Comparison of ENCODE assay signal across 8 cellular contexts in genomic region chrX:93673056-93673868, GRCh38. TPM values are rescaled to one million over a fixed set of nuclear protein-coding genes. Genes with fewer than 3 reads are reported as not detected.
DNase-seq lines count a peak whose midpoint lies in the region; ATAC-seq lines count a peak whose summit lies in the region.

Gene NAP1L3 (minus strand): TSS chrX:93673578. CDS start chrX:93673304, 274 bp downstream.

- no peaks in the 10 kb centered on the region for H3K36me3 ChIP-seq in neuronal stem cell (replicated peaks in 1 of 2; ENCODE audit: control insufficient read depth in 2 of 2, insufficient read depth in 2 of 2, low read length in 2 of 2)

- peak within 1 kb of the TSS; percentile 89 for H3K18ac ChIP-seq in neuronal stem cell (ENCODE audit: low read length)

- H3K36me3 Mint-ChIP-seq in activated naive CD4-positive, alpha-beta T cell treated with anti-CD3 and anti-CD28 coated beads, Interleukin-2, amount 50 U/mL, for 72 hours, result peaks cover 0 to 8% of the 10 kb centered on the region in 2 donors

- no peaks in the 10 kb centered on the region for H3K79me1 ChIP-seq in neuronal stem cell (ENCODE audit: low read depth, low read length)

- H2BK12ac ChIP-seq in neuronal stem cell (ENCODE audit: low read length), result no peak within 1 kb of the TSS

- H3K9me3 ChIP-seq in neuronal stem cell (replicated peaks in 1 of 2; ENCODE audit: control insufficient read depth in 2 of 2, insufficient read depth in 1 of 2, low read depth in 1 of 2, low read length in 2 of 2), result no peaks in the 10 kb centered on the region

- H2AK5ac ChIP-seq in neuronal stem cell (ENCODE audit: low read depth, low read length), result no peak within 1 kb of the TSS

- ATAC-seq in HG03045 (IDR thresholded peaks at IDR 0.05; ENCODE audit: unreplicated experiment) (peak; percentile 74), GM21367 (IDR thresholded peaks at IDR 0.05; ENCODE audit: unreplicated experiment) (no peak)
- ATAC-seq in activated naive CD4-positive, alpha-beta T cell treated with anti-CD3 and anti-CD28 coated beads, Interleukin-2, amount 50 U/mL, for 72 hours, result peak; percentile 91 to 93

- DNase-seq in Daoy (ENCODE audit: low read depth) (peak; percentile 81), SHP77 treated with DMSO at 0.1 percent for 48 hours (lab: John Stamatoyannopoulos, UW) (peak; percentile 70), head of caudate nucleus (peak; percentile 71 to 95 (median 85)), neuronal stem cell (ENCODE audit: low spot score) (peak; percentile 71), stromal cell of bone marrow (ENCODE audit: low read depth) (peak; percentile 75)
- DNase-seq in activated naive CD4-positive, alpha-beta T cell treated with anti-CD3 and anti-CD28 coated beads, Interleukin-2, amount 50 U/mL, for 72 hours (ENCODE audit: low spot score in 2 of 2), result peak; percentile 53 to 66

- H3K4me2 ChIP-seq in neuronal stem cell (ENCODE audit: insufficient read depth, low read length, poor library complexity, severe bottlenecking), result peak within 1 kb of the TSS; percentile 57

- no peak within 1 kb of the TSS for H2BK15ac ChIP-seq in neuronal stem cell (ENCODE audit: low read length)

- no peak within 1 kb of the TSS for H4K8ac ChIP-seq in neuronal stem cell (ENCODE audit: low read depth, low read length)

- H3K14ac ChIP-seq in neuronal stem cell (ENCODE audit: low read length), result no peak within 1 kb of the TSS

- no peaks in the 10 kb centered on the region for H3K4me1 ChIP-seq in neuronal stem cell (ENCODE audit: control insufficient read depth in 2 of 2, insufficient read depth in 1 of 2, low read depth in 1 of 2, low read length in 2 of 2)

- H3K27me3 ChIP-seq in neuronal stem cell (ENCODE audit: control insufficient read depth in 3 of 3, insufficient read depth in 3 of 3, low read depth in 1 of 3, low read length in 3 of 3), result no peaks in the 10 kb centered on the region

- H2BK5ac ChIP-seq in neuronal stem cell (ENCODE audit: low read length), result no peak within 1 kb of the TSS

- intact Hi-C loops in head of caudate nucleus (cut with DNase I), result no loop called here

- peak within 1 kb of the TSS; percentile 65 to 78 for H3K27ac Mint-ChIP-seq in activated naive CD4-positive, alpha-beta T cell treated with anti-CD3 and anti-CD28 coated beads, Interleukin-2, amount 50 U/mL, for 72 hours

- WGBS in neuronal stem cell (ENCODE audit: extremely low coverage in 2 of 2, insufficient read length in 2 of 2, insufficient replicate concordance in 1 of 2), 2 donors, result no CpG with 5 or more reads among the region's 51 CpGs

- H3K9ac ChIP-seq in neuronal stem cell (ENCODE audit: low read depth, low read length, poor library complexity), result peak within 1 kb of the TSS; percentile 93

- peak within 1 kb of the TSS; percentile 63 to 97 for H3K4me3 ChIP-seq in neuronal stem cell (ENCODE audit: low read length in 2 of 2)

- H2AFZ ChIP-seq in neuronal stem cell (ENCODE audit: low read length), result peak within 1 kb of the TSS; percentile 98

- peak within 1 kb of the TSS; percentile 79 for H3K27ac ChIP-seq in neuronal stem cell (replicated peaks; ENCODE audit: low read length)

- no peak within 1 kb of the TSS for H3K4ac ChIP-seq in neuronal stem cell (ENCODE audit: low read length)

- H4K91ac ChIP-seq in neuronal stem cell (ENCODE audit: low read depth, low read length, poor library complexity), result no peak within 1 kb of the TSS

- H3K9me3 Mint-ChIP-seq in activated naive CD4-positive, alpha-beta T cell treated with anti-CD3 and anti-CD28 coated beads, Interleukin-2, amount 50 U/mL, for 72 hours, result no peaks in the 10 kb centered on the region

- H2BK120ac ChIP-seq in neuronal stem cell (ENCODE audit: low read depth, low read length), result no peak within 1 kb of the TSS

- peak within 1 kb of the TSS; percentile 25 for H3K23ac ChIP-seq in neuronal stem cell (ENCODE audit: low read depth, low read length, poor library complexity)

RNA-seq across cellular contexts. Expression of gene NAP1L3, which starts in this region (rescaled TPM):
- 10.2 and 19.1 TPM in 2 replicates for total RNA-seq in Daoy (2014; rRNA removed; shearing (Covaris generic))
- total RNA-seq in activated naive CD4-positive, alpha-beta T cell treated with anti-CD3 and anti-CD28 coated beads, Interleukin-2, amount 50 U/mL, for 72 hours, result 1 to 10 TPM; 1.8 to 2.1 TPM
- 13.8 TPM for polyA plus RNA-seq in neuronal stem cell (2013, experiment 1 of 2)
- 13.3 TPM for polyA plus RNA-seq in neuronal stem cell (2013, experiment 2 of 2)
